In genomic region chr16:4214215-4214621, GRCh38 we compare ENCODE assay signal across 11 cellular contexts. TPM values are rescaled to one million over a fixed set of nuclear protein-coding genes. Genes with fewer than 3 reads are reported as not detected.
DNase-seq lines count a peak whose midpoint lies in the region; ATAC-seq and TF ChIP-seq lines count a peak whose summit lies in the region.
"Had no signal": no experiment of that assay in that cellular context is flagged by ENCODE, and none has a peak within 500 bp of the region (broad histone marks: within the 10 kb centered on the region; RNA-seq: fewer than 3 reads in every experiment).

No MANE protein-coding gene starts in this region.

- no peaks in the 10 kb centered on the region for H3K27me3 ChIP-seq in testis
- peaks cover 22% of the 10 kb centered on the region for H3K27me3 ChIP-seq in neural progenitor cell

- H3K4me1 ChIP-seq in testis, result peaks cover 39% of the 10 kb centered on the region
- peaks cover 17% of the 10 kb centered on the region for H3K4me1 ChIP-seq in neural progenitor cell

- no peaks in the 10 kb centered on the region for H4K20me1 ChIP-seq in neural progenitor cell (ENCODE audit: low read depth)

- peak; percentile 17 for ATAC-seq in left ventricle myocardium superior
- ATAC-seq in GM21390 (IDR thresholded peaks at IDR 0.05; ENCODE audit: unreplicated experiment), result no peak
- no peak for ATAC-seq in GM19395 (IDR thresholded peaks at IDR 0.05; ENCODE audit: unreplicated experiment)
- ATAC-seq: activated CD4-positive, alpha-beta T cell treated with anti-CD3 and anti-CD28 coated beads for 36 hours had no signal

- no peak overlapping the region for H3K4me2 ChIP-seq in neural progenitor cell

- H3K27ac Mint-ChIP-seq in neural progenitor cell, result no peak overlapping the region
- H3K27ac Mint-ChIP-seq: activated CD4-positive, alpha-beta T cell treated with anti-CD3 and anti-CD28 coated beads for 36 hours had no signal

- DNase-seq in HFF-Myc (ENCODE audit: extremely low read depth, low read depth) (peak; percentile 84), amniotic epithelial cell (ENCODE audit: low read depth) (peak; percentile 92), left ventricle myocardium superior (no peak), testis (no peak), SHP77 treated with DMSO at 0.1 percent for 48 hours (lab: John Stamatoyannopoulos, UW) (no peak), neural progenitor cell (ENCODE audit: low spot score) (no peak)
- DNase-seq: activated CD4-positive, alpha-beta T cell treated with anti-CD3 and anti-CD28 coated beads for 36 hours; cerebellar nuclear complex; NCI-H1930 had no signal

- intact Hi-C loops in left ventricle myocardium superior (cut with micrococcal nuclease), result no loop called here
- intact Hi-C loops in testis (cut with DNase I; ENCODE audit: low total_unique reads), result no loop called here

- peaks cover 14% of the 10 kb centered on the region for H3F3A ChIP-seq in neural progenitor cell (ENCODE audit: low read depth)

- H3K9ac ChIP-seq in neural progenitor cell, result no peak overlapping the region

- WGBS in testis, 2 donors, result 72 to 83% methylated on average over 7 of the region's 7 CpGs

- TF ChIP-seq CTCF in HFF-Myc (IDR thresholded peaks at IDR 0.05; ENCODE audit: low read depth, low read length, missing control alignments) (no peak), testis (IDR thresholded peaks at IDR 0.05) (no peak), neural progenitor cell (IDR thresholded peaks at IDR 0.05) (no peak)

- H3K36me3 Mint-ChIP-seq in neural progenitor cell, result no peaks in the 10 kb centered on the region

- no peaks in the 10 kb centered on the region for H3K79me2 ChIP-seq in neural progenitor cell (ENCODE audit: low read depth)

- no peaks in the 10 kb centered on the region for H3K9me3 Mint-ChIP-seq in neural progenitor cell

- H3K36me3 ChIP-seq in testis (ENCODE audit: low read depth, missing control alignments), result no peaks in the 10 kb centered on the region
- H3K36me3 ChIP-seq in neural progenitor cell, result no peaks in the 10 kb centered on the region

- H3K27ac ChIP-seq in testis (peak overlapping the region; percentile 56 to 94), neural progenitor cell (no peak overlapping the region)

- H3K27me3 Mint-ChIP-seq in neural progenitor cell (ENCODE audit: insufficient read depth, low read depth), result no peaks in the 10 kb centered on the region

- no peak overlapping the region for H2AFZ ChIP-seq in neural progenitor cell (replicated peaks)

- no peak overlapping the region for H3K4me3 ChIP-seq in HFF-Myc (replicated peaks; ENCODE audit: low read depth, low read length)
- H3K4me3 ChIP-seq in testis, result no peak overlapping the region
- no peak overlapping the region for H3K4me3 ChIP-seq in neural progenitor cell

- TF ChIP-seq POLR2A in testis (IDR thresholded peaks at IDR 0.05), result no peak

- peaks cover 24% of the 10 kb centered on the region for H3K4me1 Mint-ChIP-seq in neural progenitor cell
- H3K4me1 Mint-ChIP-seq: activated CD4-positive, alpha-beta T cell treated with anti-CD3 and anti-CD28 coated beads for 36 hours had no signal

- H3K9me3 ChIP-seq in testis, result no peaks in the 10 kb centered on the region
- H3K9me3 ChIP-seq in neural progenitor cell (ENCODE audit: low read depth), result no peaks in the 10 kb centered on the region

- H3K4me3 Mint-ChIP-seq in neural progenitor cell, result no peak overlapping the region
- H3K4me3 Mint-ChIP-seq: activated CD4-positive, alpha-beta T cell treated with anti-CD3 and anti-CD28 coated beads for 36 hours had no signal

RNA-seq across cellular contexts. Expression of gene SRL, which starts 27.7 kb away (rescaled TPM):
- total RNA-seq in left ventricle myocardium superior, result 426 TPM
- total RNA-seq in testis, result 1 to 10 TPM; 1.5 to 2.5 TPM
- polyA plus RNA-seq in testis (ENCODE audit: insufficient read depth, low read depth, low replicate concordance), result 4.7 TPM
- 0.06 and 0.22 TPM in 2 replicates for total RNA-seq in neural progenitor cell (ENCODE audit: low replicate concordance)
- total RNA-seq: activated CD4-positive, alpha-beta T cell treated with anti-CD3 and anti-CD28 coated beads for 36 hours had no signal

RNA-seq across cellular contexts. Expression of gene TFAP4, which starts 58.6 kb away (rescaled TPM):
- total RNA-seq in left ventricle myocardium superior, result 4.7 TPM
- 1 to 10 TPM; 3.1 to 4.8 TPM for total RNA-seq in testis
- polyA plus RNA-seq in testis (ENCODE audit: insufficient read depth, low read depth, low replicate concordance), result 2.7 TPM
- total RNA-seq in neural progenitor cell (ENCODE audit: low replicate concordance), result 19.8 and 24.8 TPM in 2 replicates

Comparison
In these comparisons a context has a peak if more than half of its experiments do, and no peak if none do; other contexts are left out.
1. DNase-seq: peak in HFF-Myc (single experiment) and amniotic epithelial cell (single experiment); none in left ventricle myocardium superior (single experiment), testis (single experiment), SHP77 treated with DMSO at 0.1 percent for 48 hours (single experiment) and neural progenitor cell (single experiment).
2. RNA of gene SRL, which starts 27.7 kb away (total RNA-seq): 426 TPM in left ventricle myocardium superior (single experiment); 1.5 to 2.5 TPM in testis and 0.06 to 0.22 TPM in neural progenitor cell; every median in the first group is over 100 times any median in the second.